In the genomic region with DNA sequence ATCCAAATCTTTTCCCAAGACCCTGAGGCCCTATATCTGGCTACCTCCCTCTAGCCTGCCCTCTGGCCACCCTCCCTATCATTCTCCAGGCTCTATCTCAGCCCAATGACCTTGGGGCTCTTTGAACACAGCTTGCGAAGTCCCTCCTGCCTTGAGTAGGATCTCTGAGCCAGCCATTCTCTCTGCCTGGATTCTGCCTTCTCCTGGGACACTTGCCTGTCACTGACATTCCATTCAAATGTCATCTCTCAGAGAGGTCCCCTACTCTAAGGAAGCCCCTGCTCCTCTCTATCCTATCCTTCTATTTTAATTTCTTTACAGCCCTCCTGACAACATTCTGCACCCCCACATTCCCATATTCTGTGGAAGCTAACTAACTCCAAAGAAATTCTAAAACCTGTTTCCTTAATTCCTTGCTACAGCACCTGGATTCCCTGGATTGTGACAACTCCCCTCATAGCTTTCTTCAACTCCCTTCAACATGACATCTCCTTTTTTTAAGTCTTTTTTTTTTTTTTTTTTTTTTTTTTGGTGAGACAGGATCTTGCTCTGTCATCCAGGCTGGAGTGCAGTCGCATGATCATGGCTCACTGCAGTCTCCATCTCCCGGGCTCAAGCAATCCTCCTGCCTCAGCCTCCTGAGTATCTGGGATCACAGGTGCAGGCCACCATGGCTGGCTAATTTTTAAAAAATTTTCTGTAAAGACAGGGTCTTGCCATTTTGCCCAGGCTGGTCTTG, we compare ENCODE assay signal across 1 cellular context.
TF ChIP-seq lines count a peak whose summit lies in the region.

No MANE protein-coding gene starts in this region.

TF ChIP-seq in GM23338, 12 proteins besides CTCF, POLR2A, EP300 and RAD21:
- TF ChIP-seq, protein P1, sequence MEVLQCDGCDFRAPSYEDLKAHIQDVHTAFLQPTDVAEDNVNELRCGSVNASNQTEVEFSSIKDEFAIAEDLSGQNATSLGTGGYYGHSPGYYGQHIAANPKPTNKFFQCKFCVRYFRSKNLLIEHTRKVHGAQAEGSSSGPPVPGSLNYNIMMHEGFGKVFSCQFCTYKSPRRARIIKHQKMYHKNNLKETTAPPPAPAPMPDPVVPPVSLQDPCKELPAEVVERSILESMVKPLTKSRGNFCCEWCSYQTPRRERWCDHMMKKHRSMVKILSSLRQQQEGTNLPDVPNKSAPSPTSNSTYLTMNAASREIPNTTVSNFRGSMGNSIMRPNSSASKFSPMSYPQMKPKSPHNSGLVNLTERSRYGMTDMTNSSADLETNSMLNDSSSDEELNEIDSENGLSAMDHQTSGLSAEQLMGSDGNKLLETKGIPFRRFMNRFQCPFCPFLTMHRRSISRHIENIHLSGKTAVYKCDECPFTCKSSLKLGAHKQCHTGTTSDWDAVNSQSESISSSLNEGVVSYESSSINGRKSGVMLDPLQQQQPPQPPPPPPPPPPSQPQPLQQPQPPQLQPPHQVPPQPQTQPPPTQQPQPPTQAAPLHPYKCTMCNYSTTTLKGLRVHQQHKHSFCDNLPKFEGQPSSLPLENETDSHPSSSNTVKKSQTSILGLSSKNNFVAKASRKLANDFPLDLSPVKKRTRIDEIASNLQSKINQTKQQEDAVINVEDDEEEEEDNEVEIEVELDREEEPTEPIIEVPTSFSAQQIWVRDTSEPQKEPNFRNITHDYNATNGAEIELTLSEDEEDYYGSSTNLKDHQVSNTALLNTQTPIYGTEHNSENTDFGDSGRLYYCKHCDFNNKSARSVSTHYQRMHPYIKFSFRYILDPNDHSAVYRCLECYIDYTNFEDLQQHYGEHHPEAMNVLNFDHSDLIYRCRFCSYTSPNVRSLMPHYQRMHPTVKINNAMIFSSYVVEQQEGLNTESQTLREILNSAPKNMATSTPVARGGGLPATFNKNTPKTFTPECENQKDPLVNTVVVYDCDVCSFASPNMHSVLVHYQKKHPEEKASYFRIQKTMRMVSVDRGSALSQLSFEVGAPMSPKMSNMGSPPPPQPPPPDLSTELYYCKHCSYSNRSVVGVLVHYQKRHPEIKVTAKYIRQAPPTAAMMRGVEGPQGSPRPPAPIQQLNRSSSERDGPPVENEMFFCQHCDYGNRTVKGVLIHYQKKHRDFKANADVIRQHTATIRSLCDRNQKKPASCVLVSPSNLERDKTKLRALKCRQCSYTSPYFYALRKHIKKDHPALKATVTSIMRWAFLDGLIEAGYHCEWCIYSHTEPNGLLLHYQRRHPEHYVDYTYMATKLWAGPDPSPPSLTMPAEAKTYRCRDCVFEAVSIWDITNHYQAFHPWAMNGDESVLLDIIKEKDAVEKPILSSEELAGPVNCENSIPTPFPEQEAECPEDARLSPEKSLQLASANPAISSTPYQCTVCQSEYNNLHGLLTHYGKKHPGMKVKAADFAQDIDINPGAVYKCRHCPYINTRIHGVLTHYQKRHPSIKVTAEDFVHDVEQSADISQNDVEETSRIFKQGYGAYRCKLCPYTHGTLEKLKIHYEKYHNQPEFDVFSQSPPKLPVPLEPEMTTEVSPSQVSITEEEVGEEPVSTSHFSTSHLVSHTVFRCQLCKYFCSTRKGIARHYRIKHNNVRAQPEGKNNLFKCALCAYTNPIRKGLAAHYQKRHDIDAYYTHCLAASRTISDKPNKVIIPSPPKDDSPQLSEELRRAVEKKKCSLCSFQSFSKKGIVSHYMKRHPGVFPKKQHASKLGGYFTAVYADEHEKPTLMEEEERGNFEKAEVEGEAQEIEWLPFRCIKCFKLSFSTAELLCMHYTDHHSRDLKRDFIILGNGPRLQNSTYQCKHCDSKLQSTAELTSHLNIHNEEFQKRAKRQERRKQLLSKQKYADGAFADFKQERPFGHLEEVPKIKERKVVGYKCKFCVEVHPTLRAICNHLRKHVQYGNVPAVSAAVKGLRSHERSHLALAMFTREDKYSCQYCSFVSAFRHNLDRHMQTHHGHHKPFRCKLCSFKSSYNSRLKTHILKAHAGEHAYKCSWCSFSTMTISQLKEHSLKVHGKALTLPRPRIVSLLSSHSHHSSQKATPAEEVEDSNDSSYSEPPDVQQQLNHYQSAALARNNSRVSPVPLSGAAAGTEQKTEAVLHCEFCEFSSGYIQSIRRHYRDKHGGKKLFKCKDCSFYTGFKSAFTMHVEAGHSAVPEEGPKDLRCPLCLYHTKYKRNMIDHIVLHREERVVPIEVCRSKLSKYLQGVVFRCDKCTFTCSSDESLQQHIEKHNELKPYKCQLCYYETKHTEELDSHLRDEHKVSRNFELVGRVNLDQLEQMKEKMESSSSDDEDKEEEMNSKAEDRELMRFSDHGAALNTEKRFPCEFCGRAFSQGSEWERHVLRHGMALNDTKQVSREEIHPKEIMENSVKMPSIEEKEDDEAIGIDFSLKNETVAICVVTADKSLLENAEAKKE (CRISPR knock-in tag; IDR thresholded peaks at IDR 0.05): no peak
- no peak for TF ChIP-seq POLR2AphosphoS5 (IDR thresholded peaks at IDR 0.05; ENCODE audit: low read depth)
- TF ChIP-seq NANOG (IDR thresholded peaks at IDR 0.05; ENCODE audit: borderline replicate concordance): no peak
- no peak for TF ChIP-seq STAT1 (IDR thresholded peaks at IDR 0.05; ENCODE audit: unreplicated experiment)
- no peak for TF ChIP-seq JUNB (IDR thresholded peaks at IDR 0.05; ENCODE audit: unreplicated experiment)
- TF ChIP-seq REST (IDR thresholded peaks at IDR 0.05; ENCODE audit: unreplicated experiment): no peak
- no peak for TF ChIP-seq EZH2 (IDR thresholded peaks at IDR 0.05; ENCODE audit: low read depth, unreplicated experiment)
- TF ChIP-seq ETS1 (IDR thresholded peaks at IDR 0.05): no peak
- no peak for TF ChIP-seq EZH2phosphoT487 (IDR thresholded peaks at IDR 0.05; ENCODE audit: unreplicated experiment)
- TF ChIP-seq ZNF331 (CRISPR knock-in tag; IDR thresholded peaks at IDR 0.05; ENCODE audit: low read depth): no peak
- no peak for TF ChIP-seq ZNF114 (CRISPR knock-in tag; IDR thresholded peaks at IDR 0.05)
- TF ChIP-seq CREB1 (CRISPR knock-in tag; IDR thresholded peaks at IDR 0.05; ENCODE audit: low read depth): no peak
